25 cellular contexts compared by ENCODE assay signal in genomic region chr1:160884091-160884490, GRCh38. TPM values are rescaled to one million over a fixed set of nuclear protein-coding genes. Genes with fewer than 3 reads are reported as not detected.
"Had no signal": no experiment of that assay in that cellular context is flagged by ENCODE, and none has a peak within 500 bp of the region (broad histone marks: within the 10 kb centered on the region; RNA-seq: fewer than 3 reads in every experiment).

No MANE protein-coding gene starts in this region.

- H3K4me3 ChIP-seq: ascending aorta, body of pancreas had no signal

- H3K9me3 ChIP-seq: ascending aorta, body of pancreas had no signal

- H3K36me3 ChIP-seq: ascending aorta had no signal

- H3K27me3 ChIP-seq: ascending aorta, body of pancreas had no signal

- H3K4me1 ChIP-seq: ascending aorta, body of pancreas had no signal

- H3K27ac ChIP-seq: ascending aorta, body of pancreas had no signal

- DNase-seq: activated CD4-positive, alpha-beta memory T cell treated with anti-CD3 and anti-CD28 coated beads for 36 hours; activated CD4-positive, alpha-beta T cell treated with anti-CD3 and anti-CD28 coated beads for 1 hour; activated CD8-positive, alpha-beta memory T cell treated with anti-CD3 and anti-CD28 coated beads for 24 hours; activated effector memory CD4-positive, alpha-beta T cell treated with anti-CD3 and anti-CD28 coated beads, Interleukin-2, amount 50 U/mL, for 16 hours; activated naive CD4-positive, alpha-beta T cell treated with Interleukin-2 at 50 U/mL for 16 hours; activated naive CD8-positive, alpha-beta T cell treated with anti-CD3 and anti-CD28 coated beads, Interleukin-2, amount 50 U/mL, for 24 hours; activated T-cell treated with anti-CD3 and anti-CD28 coated beads, Interleukin-2, amount 50 U/mL, for 4 hours; amniotic stem cell; central memory CD4-positive, alpha-beta T cell; NCI-H1105; NCI-H1436; NCI-H1694 treated with DMSO at 0.1 percent for 48 hours; NCI-H2029 treated with DMSO at 0.1 percent for 48 hours; NCI-H446; NCI-H524; SIG-M5; SW 1271 had no signal

- ATAC-seq: body of pancreas had no signal

RNA-seq across cellular contexts. Expression of gene ITLN1, which starts 0.9 kb away (rescaled TPM):
- total RNA-seq: activated CD4-positive, alpha-beta memory T cell treated with anti-CD3 and anti-CD28 coated beads for 36 hours; activated CD4-positive, alpha-beta T cell treated with anti-CD3 and anti-CD28 coated beads, Interleukin-2, amount 10 ng/mL, durations not matched to agents 24 days and 14 days; activated naive CD4-positive, alpha-beta T cell treated with anti-CD3 and anti-CD28 coated beads, Interleukin-2, amount 50 U/mL, for 72 hours; activated T-cell treated with anti-CD3 and anti-CD28 coated beads, Interleukin-2, amount 50 U/mL, for 4 hours; bronchial epithelial cell; RPMI7951; T-helper 1 cell treated with Interleukin-12 subunit alpha and Interleukin-12 subunit beta and Interleukin-4 antibody, amounts not matched to agents 30 ng/mL and 1 ng/mL, for 36 hours; WTC11 had no signal

RNA-seq across cellular contexts. Expression of gene CD244, which starts 21.4 kb away (rescaled TPM):
- total RNA-seq: activated CD4-positive, alpha-beta T cell treated with anti-CD3 and anti-CD28 coated beads, Interleukin-2, amount 10 ng/mL, durations not matched to agents 24 days and 14 days; ascending aorta; RPMI7951; WTC11 had no signal
